Comparison of ENCODE assay signal across 8 cellular contexts in the genomic region with DNA sequence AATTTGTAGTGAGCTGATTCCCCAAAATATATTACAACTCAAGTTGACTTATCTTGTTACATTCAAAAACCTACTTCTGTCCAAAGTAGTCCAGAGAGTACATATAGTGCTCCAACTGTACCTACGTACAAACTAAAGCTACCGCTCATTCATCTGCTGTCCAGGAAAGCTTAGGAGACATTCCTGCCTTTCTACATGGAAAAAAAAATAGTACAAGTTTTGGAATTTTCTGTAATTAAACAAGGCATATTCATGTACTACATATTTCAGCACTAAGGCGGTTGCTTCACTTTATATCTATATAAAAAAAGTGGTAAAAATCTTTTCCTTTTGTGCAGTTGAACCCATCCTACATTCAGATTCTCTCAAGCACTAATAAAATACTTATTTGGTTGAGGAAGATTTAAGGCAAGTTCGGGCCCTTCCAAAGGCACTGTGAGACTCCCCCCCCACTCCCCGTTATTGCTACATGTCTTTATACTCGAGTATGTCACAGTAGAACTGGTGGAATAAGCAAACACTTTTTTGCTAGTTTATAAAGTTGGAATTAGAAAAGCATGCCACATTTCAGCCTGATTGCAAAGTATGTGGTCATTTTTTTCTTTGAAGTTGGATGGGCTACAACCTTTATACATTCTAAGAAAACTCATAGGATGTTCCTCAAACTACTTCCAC. TPM values are rescaled to one million over a fixed set of nuclear protein-coding genes. Genes with fewer than 3 reads are reported as not detected.
DNase-seq lines count a peak whose midpoint lies in the region; ATAC-seq and TF ChIP-seq lines count a peak whose summit lies in the region.

No MANE protein-coding gene starts in this region.

- H3K4me2 ChIP-seq in OCI-LY1 (ENCODE audit: low read length), result peak overlapping the region; percentile 92

- ATAC-seq in CD4-positive, alpha-beta T cell (ENCODE audit: poor library complexity), result no peak
- ATAC-seq in naive thymus-derived CD4-positive, alpha-beta T cell, result no peak
- ATAC-seq in GM18907 (IDR thresholded peaks at IDR 0.05; ENCODE audit: unreplicated experiment) (no peak), HG03442 (IDR thresholded peaks at IDR 0.05; ENCODE audit: unreplicated experiment) (no peak)

- H3K36me3 ChIP-seq in OCI-LY1 (ENCODE audit: insufficient read depth, low read length), result peaks cover 46% of the 10 kb centered on the region
- peaks cover 30 to 51% (median 36%) of the 10 kb centered on the region in 3 experiments for H3K36me3 ChIP-seq in naive thymus-derived CD4-positive, alpha-beta T cell (ENCODE audit: control insufficient read depth in 2 of 3, insufficient read depth in 3 of 3, low read length in 3 of 3)

- H3K9me2 ChIP-seq in OCI-LY1 (ENCODE audit: low read depth, low read length), result no peaks in the 10 kb centered on the region

- peaks cover 67% of the 10 kb centered on the region for H3K4me1 ChIP-seq in OCI-LY1 (ENCODE audit: insufficient read depth, low read length, severe bottlenecking)
- peaks cover 17% of the 10 kb centered on the region in 2 donors for H3K4me1 ChIP-seq in naive thymus-derived CD4-positive, alpha-beta T cell (ENCODE audit: control insufficient read depth in 2 of 2, insufficient read depth in 2 of 2, low read length in 2 of 2)

- no peak overlapping the region for H2AFZ ChIP-seq in OCI-LY1 (ENCODE audit: low read length)

- no peak for TF ChIP-seq CTCF in CD4-positive, alpha-beta T cell (IDR thresholded peaks at IDR 0.05)
- TF ChIP-seq CTCF in OCI-LY1 (IDR thresholded peaks at IDR 0.05; ENCODE audit: low read length), result no peak
- TF ChIP-seq CTCF in dorsolateral prefrontal cortex (IDR thresholded peaks at IDR 0.05 in 54 of 56, conservative IDR thresholded peaks at IDR 0.05 in 2 of 56; ENCODE audit: low read depth in 1 of 56, partially characterized antibody in 56 of 56), result no peak

- peak in 1 of 10 experiments; percentile 18 for DNase-seq in CD4-positive, alpha-beta T cell
- DNase-seq in dorsolateral prefrontal cortex, result no peak
- DNase-seq in naive thymus-derived CD4-positive, alpha-beta T cell, result peak in 5 of 9 donors; percentile 12 to 45 (median 31)
- DNase-seq in stimulated activated CD4-positive, alpha-beta T cell treated with anti-CD3 and anti-CD28 coated beads, Interleukin-12 subunit alpha, Interleukin-12 subunit beta, amount 100 ng/mL, for 4 hours, result no peak
- DNase-seq in NCI-H128 (lab: John Stamatoyannopoulos, UW; ENCODE audit: unreplicated experiment), result no peak

- peaks cover 52% of the 10 kb centered on the region for H3K4me1 Mint-ChIP-seq in CD4-positive, alpha-beta T cell (ENCODE audit: low read depth)
- peaks cover 25 to 45% (median 36%) of the 10 kb centered on the region in 7 donors for H3K4me1 Mint-ChIP-seq in naive thymus-derived CD4-positive, alpha-beta T cell

- H4K20me1 ChIP-seq in OCI-LY1 (ENCODE audit: insufficient read depth, low read length), result no peaks in the 10 kb centered on the region

- H3K27ac Mint-ChIP-seq in CD4-positive, alpha-beta T cell, result peak overlapping the region; percentile 98
- H3K27ac Mint-ChIP-seq in naive thymus-derived CD4-positive, alpha-beta T cell, result peak overlapping the region; percentile 90 to 99 (median 97)

- peak overlapping the region; percentile 92 for H3K27ac ChIP-seq in CD4-positive, alpha-beta T cell (ENCODE audit: low read depth, low read length)
- peak overlapping the region; percentile 99 for H3K27ac ChIP-seq in OCI-LY1 (ENCODE audit: low read depth, low read length, poor library complexity, severe bottlenecking)
- H3K27ac ChIP-seq in dorsolateral prefrontal cortex, result peak overlapping the region; percentile 62 to 100 (median 98)
- peak overlapping the region; percentile 97 for H3K27ac ChIP-seq in naive thymus-derived CD4-positive, alpha-beta T cell (ENCODE audit: low read depth, low read length)

- H3K9me3 Mint-ChIP-seq in CD4-positive, alpha-beta T cell, result no peaks in the 10 kb centered on the region
- H3K9me3 Mint-ChIP-seq in naive thymus-derived CD4-positive, alpha-beta T cell, result peaks cover 0 to 37% (median 0%) of the 10 kb centered on the region in 11 donors

- intact Hi-C loops in CD4-positive, alpha-beta T cell (cut with DNase I, micrococcal nuclease), result loop anchor here in 1 of 2 experiments (1.0 kb wide), 1 partner anchor 48 kb away; no protein-coding TSS in a partner anchor
- intact Hi-C loops in dorsolateral prefrontal cortex (cut with DNase I), result loop anchor here in 1 of 2 donors (10.0 kb wide), 1 partner anchor 262 kb away; no protein-coding TSS in a partner anchor
- intact Hi-C loops in naive thymus-derived CD4-positive, alpha-beta T cell (cut with micrococcal nuclease), result loop anchor here (10.0 kb wide), 3 partner anchors 368 to 858 kb away; partner anchors contain the start of gene COX7A2L (in 1 of the 2)

- peak overlapping the region; percentile 71 for H3K4me3 ChIP-seq in OCI-LY1 (ENCODE audit: low read depth, low read length, poor library complexity, severe bottlenecking)
- H3K4me3 ChIP-seq in dorsolateral prefrontal cortex, result peak overlapping the region; percentile 39 to 93 (median 79)
- H3K4me3 ChIP-seq in naive thymus-derived CD4-positive, alpha-beta T cell (ENCODE audit: low read length), result peak overlapping the region; percentile 87

- H3F3A ChIP-seq in OCI-LY1 (ENCODE audit: insufficient read depth, low read length), result peaks cover 38% of the 10 kb centered on the region

- no peaks in the 10 kb centered on the region for H3K27me3 ChIP-seq in CD4-positive, alpha-beta T cell (ENCODE audit: control insufficient read depth, insufficient read depth, low read length)
- H3K27me3 ChIP-seq in OCI-LY1 (ENCODE audit: insufficient read depth, low read length) (no peaks in the 10 kb centered on the region), dorsolateral prefrontal cortex (peaks cover 0 to 19% (median 0%) of the 10 kb centered on the region in 45 donors)
- no peaks in the 10 kb centered on the region for H3K27me3 ChIP-seq in naive thymus-derived CD4-positive, alpha-beta T cell (ENCODE audit: control insufficient read depth in 2 of 2, insufficient read depth in 2 of 2, low read length in 2 of 2)

- H3K36me3 Mint-ChIP-seq in CD4-positive, alpha-beta T cell (ENCODE audit: low read depth), result peaks cover 78% of the 10 kb centered on the region
- peaks cover 4 to 46% (median 34%) of the 10 kb centered on the region in 5 donors for H3K36me3 Mint-ChIP-seq in naive thymus-derived CD4-positive, alpha-beta T cell

- H3K4me3 Mint-ChIP-seq in CD4-positive, alpha-beta T cell, result peak overlapping the region; percentile 87
- H3K4me3 Mint-ChIP-seq in naive thymus-derived CD4-positive, alpha-beta T cell, result peak overlapping the region; percentile 82 to 99 (median 90)

- CTCF ChIA-PET in CD4-positive, alpha-beta T cell (lab: Charles Lee), result interaction anchor here (1.1 to 13.6 kb wide), 6 partner anchors 29 to 248 kb away, joined by 3 to 303 read pairs (median 18); no protein-coding TSS in a partner anchor
- CTCF ChIA-PET in naive thymus-derived CD4-positive, alpha-beta T cell (lab: Charles Lee), result interaction anchor here (0.5 to 10.3 kb wide), 9 partner anchors 9 to 247 kb away, joined by 3 to 210 read pairs (median 5); no protein-coding TSS in a partner anchor

- H3K79me2 ChIP-seq in OCI-LY1 (ENCODE audit: insufficient read depth, low read length), result peaks cover 26% of the 10 kb centered on the region

- POLR2A ChIA-PET in CD4-positive, alpha-beta T cell (lab: Charles Lee), result interaction anchor here (0.7 to 21.5 kb wide), 18 partner anchors 7 to 1140 kb away, joined by 3 to 1478 read pairs (median 4); no protein-coding TSS in a partner anchor
- POLR2A ChIA-PET in naive thymus-derived CD4-positive, alpha-beta T cell (lab: Charles Lee), result interaction anchor here (0.7 to 25.8 kb wide), 14 partner anchors 7 to 374 kb away, joined by 3 to 1899 read pairs (median 6); partner anchors contain the start of gene THADA

- H3K9ac ChIP-seq in OCI-LY1 (ENCODE audit: low read length), result peak overlapping the region; percentile 84

- H3K27me3 Mint-ChIP-seq in CD4-positive, alpha-beta T cell, result peaks cover 19% of the 10 kb centered on the region
- peaks cover 0 to 4% (median 0%) of the 10 kb centered on the region in 5 donors for H3K27me3 Mint-ChIP-seq in naive thymus-derived CD4-positive, alpha-beta T cell

- H3K9me3 ChIP-seq in CD4-positive, alpha-beta T cell (ENCODE audit: control insufficient read depth, low read length), result no peaks in the 10 kb centered on the region
- H3K9me3 ChIP-seq in OCI-LY1 (ENCODE audit: low read length), result no peaks in the 10 kb centered on the region
- no peaks in the 10 kb centered on the region for H3K9me3 ChIP-seq in naive thymus-derived CD4-positive, alpha-beta T cell (ENCODE audit: control insufficient read depth in 2 of 3, low read length in 3 of 3)

RNA-seq across cellular contexts. Expression of gene ZFP36L2, which starts 3.8 kb away (rescaled TPM):
- total RNA-seq in CD4-positive, alpha-beta T cell, result 1,000 to 10,000 TPM; 1,602 to 1,631 TPM
- 10 to 100 TPM; 13.0 to 86.0 (median 32.4) TPM for total RNA-seq in dorsolateral prefrontal cortex
- 100 to 1,000 TPM; 231 to 747 (median 389) TPM for total RNA-seq in naive thymus-derived CD4-positive, alpha-beta T cell
- polyA plus RNA-seq in naive thymus-derived CD4-positive, alpha-beta T cell, result 100 to 1,000 TPM; 252 to 411 TPM

Comparison
In these comparisons a context has a peak if more than half of its experiments do, and no peak if none do; other contexts are left out.
1. DNase-seq: peak in naive thymus-derived CD4-positive, alpha-beta T cell (5 of 9); none in dorsolateral prefrontal cortex (0 of 10), stimulated activated CD4-positive, alpha-beta T cell treated with anti-CD3 and anti-CD28 coated beads, Interleukin-12 subunit alpha, Interleukin-12 subunit beta, amount 100 ng/mL, for 4 hours (single experiment) and NCI-H128 (single experiment).
2. Peak in every context shown above with its lines, with median percentiles within 50 percentile points of each other: H3K27ac ChIP-seq and H3K4me3 ChIP-seq.